Comparison of ENCODE assay signal across 1 cellular context in genomic region chr19:34257559-34257924, GRCh38.
TF ChIP-seq lines count a peak whose summit lies in the region.

No MANE protein-coding gene starts in this region.

TF ChIP-seq in IMR-90, 13 proteins besides CTCF, POLR2A, EP300 and RAD21:
- TF ChIP-seq, protein P1, sequence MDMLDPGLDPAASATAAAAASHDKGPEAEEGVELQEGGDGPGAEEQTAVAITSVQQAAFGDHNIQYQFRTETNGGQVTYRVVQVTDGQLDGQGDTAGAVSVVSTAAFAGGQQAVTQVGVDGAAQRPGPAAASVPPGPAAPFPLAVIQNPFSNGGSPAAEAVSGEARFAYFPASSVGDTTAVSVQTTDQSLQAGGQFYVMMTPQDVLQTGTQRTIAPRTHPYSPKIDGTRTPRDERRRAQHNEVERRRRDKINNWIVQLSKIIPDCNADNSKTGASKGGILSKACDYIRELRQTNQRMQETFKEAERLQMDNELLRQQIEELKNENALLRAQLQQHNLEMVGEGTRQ (IDR thresholded peaks at IDR 0.05; ENCODE audit: low read depth, low read length), result no peak
- TF ChIP-seq MAZ (IDR thresholded peaks at IDR 0.05; ENCODE audit: borderline replicate concordance, low read depth, low read length) (no peak), MXI1 (IDR thresholded peaks at IDR 0.05; ENCODE audit: borderline replicate concordance, low read depth, low read length) (no peak), FOS (IDR thresholded peaks at IDR 0.05; ENCODE audit: low read depth, low read length) (no peak), RCOR1 (IDR thresholded peaks at IDR 0.05; ENCODE audit: insufficient replicate concordance, low read length) (no peak), NFE2L2 (IDR thresholded peaks at IDR 0.05; ENCODE audit: low read depth, low read length) (no peak), MAFK (IDR thresholded peaks at IDR 0.05; ENCODE audit: low read depth, low read length) (no peak), BHLHE40 (IDR thresholded peaks at IDR 0.05; ENCODE audit: low read depth, low read length) (no peak), SMC3 (IDR thresholded peaks at IDR 0.05; ENCODE audit: low read depth, low read length) (no peak)
- TF ChIP-seq, protein P2, sequence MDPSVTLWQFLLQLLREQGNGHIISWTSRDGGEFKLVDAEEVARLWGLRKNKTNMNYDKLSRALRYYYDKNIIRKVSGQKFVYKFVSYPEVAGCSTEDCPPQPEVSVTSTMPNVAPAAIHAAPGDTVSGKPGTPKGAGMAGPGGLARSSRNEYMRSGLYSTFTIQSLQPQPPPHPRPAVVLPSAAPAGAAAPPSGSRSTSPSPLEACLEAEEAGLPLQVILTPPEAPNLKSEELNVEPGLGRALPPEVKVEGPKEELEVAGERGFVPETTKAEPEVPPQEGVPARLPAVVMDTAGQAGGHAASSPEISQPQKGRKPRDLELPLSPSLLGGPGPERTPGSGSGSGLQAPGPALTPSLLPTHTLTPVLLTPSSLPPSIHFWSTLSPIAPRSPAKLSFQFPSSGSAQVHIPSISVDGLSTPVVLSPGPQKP (IDR thresholded peaks at IDR 0.05; ENCODE audit: borderline replicate concordance, low read depth, low read length), result no peak
TF ChIP-seq in IMR-90: peak in this region for 0.
